ENCODE assay signal across 1 cellular context in the genomic region with DNA sequence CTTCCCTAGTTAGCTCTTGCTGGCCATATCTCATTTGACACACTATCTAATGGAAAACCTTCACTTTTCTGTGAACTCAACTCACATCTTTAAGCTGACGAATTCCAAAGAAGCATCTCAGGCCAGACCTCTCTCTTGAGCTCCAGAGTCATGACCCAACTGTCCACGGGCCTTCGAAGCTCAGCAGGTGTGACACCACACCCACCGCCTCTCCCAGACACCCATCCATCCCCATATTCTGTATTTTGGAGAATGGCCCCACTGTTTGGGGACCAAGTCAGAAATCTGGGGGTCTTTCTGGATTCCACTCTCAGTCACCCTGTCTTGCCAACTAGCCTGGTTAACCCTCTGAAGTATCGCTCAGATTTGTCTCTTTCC.
"Had no signal": no experiment of that assay in that cellular context is flagged by ENCODE, and none has a peak within 500 bp of the region (broad histone marks: within the 10 kb centered on the region; RNA-seq: fewer than 3 reads in every experiment).

No MANE protein-coding gene starts in this region.

- H3K4me3 ChIP-seq: PC-9 had no signal

- H3K27ac ChIP-seq: PC-9 had no signal
